13 cellular contexts compared by ENCODE assay signal in the genomic region with DNA sequence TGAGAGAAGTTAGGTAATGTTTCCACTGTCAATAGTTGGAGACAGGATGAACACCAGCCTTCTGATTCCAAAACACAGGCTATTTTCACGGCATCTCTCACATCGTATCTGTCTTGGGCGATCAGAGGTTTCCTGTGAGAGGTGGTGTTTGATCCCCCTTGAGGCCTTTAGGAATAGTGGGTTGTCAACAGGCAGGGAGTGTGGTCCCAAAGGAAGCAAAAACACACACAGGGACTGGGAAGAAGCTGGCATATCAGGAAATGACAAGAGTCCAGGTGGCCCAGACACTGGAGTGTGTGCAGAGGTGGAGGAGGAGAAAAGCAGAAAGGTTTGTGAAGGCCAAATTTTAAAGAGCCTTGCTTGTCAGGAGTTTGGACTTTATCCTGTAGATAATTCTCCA.
A peak's percentile ranks its signal among the peaks of the same experiment; 100 is the strongest.
DNase-seq lines count a peak whose midpoint lies in the region; TF ChIP-seq lines count a peak whose summit lies in the region.
"Had no signal": no experiment of that assay in that cellular context is flagged by ENCODE, and none has a peak within 500 bp of the region (broad histone marks: within the 10 kb centered on the region; RNA-seq: fewer than 3 reads in every experiment).

No MANE protein-coding gene starts in this region.

- no peaks in the 10 kb centered on the region for H3K9me3 Mint-ChIP-seq in nephron
- H3K9me3 Mint-ChIP-seq: CD4-positive, alpha-beta T cell had no signal

- peak overlapping the region; percentile 88 to 97 (median 97) for H3K27ac Mint-ChIP-seq in nephron
- H3K27ac Mint-ChIP-seq: CD4-positive, alpha-beta T cell had no signal

- DNase-seq in activated CD8-positive, alpha-beta memory T cell treated with anti-CD3 and anti-CD28 coated beads for 24 hours, result peak; percentile 13
- no peak for DNase-seq in activated CD8-positive, alpha-beta memory T cell treated with anti-CD3 and anti-CD28 coated beads, Interleukin-2, amount 50 U/mL, for 48 hours
- peak; percentile 41 for DNase-seq in ecto neural progenitor cell (ENCODE audit: low spot score)
- no peak for DNase-seq in AG08396 (ENCODE audit: low spot score)
- DNase-seq in NCI-H2227 (lab: John Stamatoyannopoulos, UW; ENCODE audit: unreplicated experiment), result no peak
- no peak for DNase-seq in OCI-M1 (lab: John Stamatoyannopoulos, UW)
- DNase-seq: AML-193; CD4-positive, alpha-beta T cell; MG63; NCI-H1105; NCI-H1694 treated with DMSO at 0.1 percent for 48 hours; NCI-H2171 had no signal

- no peak for TF ChIP-seq CTCF in nephron (IDR thresholded peaks at IDR 0.05; ENCODE audit: unreplicated experiment in 3 of 3)

- no peaks in the 10 kb centered on the region for H3K36me3 Mint-ChIP-seq in nephron (ENCODE audit: low read depth)

- no peaks in the 10 kb centered on the region for H3K27me3 Mint-ChIP-seq in nephron (ENCODE audit: low read depth)
- H3K27me3 Mint-ChIP-seq: CD4-positive, alpha-beta T cell had no signal

- H3K4me1 Mint-ChIP-seq in nephron, result peaks cover 42% of the 10 kb centered on the region

- H3K4me3 Mint-ChIP-seq in nephron, result peak overlapping the region in 1 of 3 experiments; percentile 29
- H3K4me3 Mint-ChIP-seq: CD4-positive, alpha-beta T cell had no signal

Comparison
In these comparisons a context has a peak if more than half of its experiments do, and no peak if none do; other contexts are left out.
1. DNase-seq: peak in activated CD8-positive, alpha-beta memory T cell treated with anti-CD3 and anti-CD28 coated beads for 24 hours (single experiment) and ecto neural progenitor cell (single experiment); none in activated CD8-positive, alpha-beta memory T cell treated with anti-CD3 and anti-CD28 coated beads, Interleukin-2, amount 50 U/mL, for 48 hours (single experiment), AG08396 (single experiment), NCI-H2227 (single experiment) and OCI-M1 (single experiment).